ENCODE assay signal across 31 cellular contexts in the genomic region with DNA sequence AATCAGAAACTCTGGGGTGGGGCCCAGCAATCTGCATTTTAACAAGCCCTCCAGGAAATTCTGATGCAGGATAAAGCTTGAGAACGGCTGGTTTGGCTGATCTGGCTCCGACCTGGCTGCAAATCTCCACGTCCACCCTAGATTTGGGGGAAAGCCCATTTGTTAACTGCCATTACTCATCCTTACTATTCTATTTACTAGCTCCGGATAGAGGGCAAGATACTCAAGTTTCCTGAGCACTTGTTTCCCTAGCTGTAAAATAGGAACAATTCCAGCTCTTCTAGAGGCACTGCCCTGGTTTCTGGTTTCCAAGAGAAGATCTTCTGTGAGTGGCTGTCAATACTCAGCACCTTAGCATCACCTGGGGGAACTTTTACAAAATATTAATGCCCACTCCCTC. TPM values are rescaled to one million over a fixed set of nuclear protein-coding genes. Genes with fewer than 3 reads are reported as not detected.
DNase-seq lines count a peak whose midpoint lies in the region; ATAC-seq and TF ChIP-seq lines count a peak whose summit lies in the region.
"Had no signal": no experiment of that assay in that cellular context is flagged by ENCODE, and none has a peak within 500 bp of the region (broad histone marks: within the 10 kb centered on the region; RNA-seq: fewer than 3 reads in every experiment).

No MANE protein-coding gene starts in this region.

- intact Hi-C loops in dorsolateral prefrontal cortex (cut with DNase I), result no loop called here
- intact Hi-C loops in tibial artery (cut with DNase I; ENCODE audit: low total_unique reads), result no loop called here

- no peaks in the 10 kb centered on the region for H4K20me1 ChIP-seq in GM23248 (ENCODE audit: insufficient read depth)

- no peaks in the 10 kb centered on the region for H3K27me3 ChIP-seq in GM23248 (replicated peaks; ENCODE audit: insufficient read depth)
- no peaks in the 10 kb centered on the region for H3K27me3 ChIP-seq in dorsolateral prefrontal cortex
- H3K27me3 ChIP-seq in tibial artery, result no peaks in the 10 kb centered on the region
- H3K27me3 ChIP-seq: Peyer's patch had no signal

- no peaks in the 10 kb centered on the region for H3K9me3 Mint-ChIP-seq in nephron progenitor cell
- H3K9me3 Mint-ChIP-seq: activated naive CD8-positive, alpha-beta T cell treated with anti-CD3 and anti-CD28 coated beads, Interleukin-2, amount 10 ng/mL, durations not matched to agents 7 days and 5 days; central memory CD8-positive, alpha-beta T cell; naive thymus-derived CD8-positive, alpha-beta T cell; stimulated activated naive B cell treated with anti-CD40 and anti-IgM and Interleukin-4, amounts not matched to agents 10 μg/mL and 1 μg/mL and 100 μg/mL, for 72 hours had no signal

- H3K9ac ChIP-seq in GM23248, result no peak overlapping the region

- no peak overlapping the region for H3K4me3 Mint-ChIP-seq in nephron progenitor cell
- H3K4me3 Mint-ChIP-seq: activated CD8-positive, alpha-beta memory T cell treated with anti-CD3 and anti-CD28 coated beads, Interleukin-2, amount 10 ng/mL, durations not matched to agents 7 days and 5 days; activated naive CD8-positive, alpha-beta T cell treated with anti-CD3 and anti-CD28 coated beads, Interleukin-2, amount 10 ng/mL, durations not matched to agents 7 days and 5 days; central memory CD8-positive, alpha-beta T cell; naive thymus-derived CD8-positive, alpha-beta T cell; stimulated activated naive B cell treated with anti-CD40 and anti-IgM and Interleukin-4, amounts not matched to agents 10 μg/mL and 1 μg/mL and 100 μg/mL, for 72 hours had no signal

- no peaks in the 10 kb centered on the region for H3K36me3 Mint-ChIP-seq in nephron progenitor cell (ENCODE audit: low read depth)
- H3K36me3 Mint-ChIP-seq: activated CD8-positive, alpha-beta memory T cell treated with anti-CD3 and anti-CD28 coated beads, Interleukin-2, amount 10 ng/mL, durations not matched to agents 7 days and 5 days; activated naive CD8-positive, alpha-beta T cell treated with anti-CD3 and anti-CD28 coated beads, Interleukin-2, amount 10 ng/mL, durations not matched to agents 7 days and 5 days; naive thymus-derived CD8-positive, alpha-beta T cell; stimulated activated naive B cell treated with anti-CD40 and anti-IgM and Interleukin-4, amounts not matched to agents 10 μg/mL and 1 μg/mL and 100 μg/mL, for 72 hours had no signal

- peak overlapping the region; percentile 43 for H3K27ac Mint-ChIP-seq in nephron progenitor cell
- H3K27ac Mint-ChIP-seq: activated CD8-positive, alpha-beta memory T cell treated with anti-CD3 and anti-CD28 coated beads, Interleukin-2, amount 10 ng/mL, durations not matched to agents 7 days and 5 days; activated naive CD8-positive, alpha-beta T cell treated with anti-CD3 and anti-CD28 coated beads, Interleukin-2, amount 10 ng/mL, durations not matched to agents 7 days and 5 days; naive thymus-derived CD8-positive, alpha-beta T cell; stimulated activated naive B cell treated with anti-CD40 and anti-IgM and Interleukin-4, amounts not matched to agents 10 μg/mL and 1 μg/mL and 100 μg/mL, for 72 hours had no signal

- no peaks in the 10 kb centered on the region for H3K9me2 ChIP-seq in GM23248 (ENCODE audit: insufficient read depth)

- no peaks in the 10 kb centered on the region for H3K79me2 ChIP-seq in GM23248 (ENCODE audit: insufficient read depth)

- in situ Hi-C loops in GM23248 (cut with MboI), result no loop called here

- no peak for ATAC-seq in HG03521 (IDR thresholded peaks at IDR 0.05; ENCODE audit: unreplicated experiment)
- ATAC-seq: activated CD4-positive, CD25-positive, alpha-beta regulatory T cell treated with anti-CD3 and anti-CD28 coated beads, Interleukin-2, amount 50 U/mL, for 24 hours; activated CD8-positive, alpha-beta memory T cell treated with anti-CD3 and anti-CD28 coated beads, Interleukin-2, amount 10 ng/mL, durations not matched to agents 7 days and 5 days; lower lobe of right lung; naive thymus-derived CD8-positive, alpha-beta T cell; stimulated activated naive B cell treated with anti-CD40 and anti-IgM and Interleukin-4, amounts not matched to agents 10 μg/mL and 1 μg/mL and 100 μg/mL, for 72 hours had no signal

- no peaks in the 10 kb centered on the region for H3F3A ChIP-seq in GM23248 (ENCODE audit: insufficient read depth)

- no peak for TF ChIP-seq CTCF in dorsolateral prefrontal cortex (IDR thresholded peaks at IDR 0.05 in 54 of 56, conservative IDR thresholded peaks at IDR 0.05 in 2 of 56; ENCODE audit: low read depth in 1 of 56, partially characterized antibody in 56 of 56)
- TF ChIP-seq CTCF in nephron progenitor cell (IDR thresholded peaks at IDR 0.05), result no peak
- TF ChIP-seq CTCF in tibial artery (IDR thresholded peaks at IDR 0.05), result no peak

- H2AFZ ChIP-seq in GM23248, result no peak overlapping the region

- 18 to 22% methylated on average over 4 of the region's 4 CpGs for WGBS in GM23248 (ENCODE audit: low coverage in 1 of 2, low lambda C conversion rate in 2 of 2, missing lambda C conversion rate in 2 of 2), 2 experiments

- H3K27ac ChIP-seq in GM23248 (peak overlapping the region; percentile 17; the same call in 1 of the 2 replicates), dorsolateral prefrontal cortex (peak overlapping the region in 52 of 59 donors; percentile 1 to 100 (median 94)), tibial artery (peak overlapping the region; percentile 17 to 55)
- H3K27ac ChIP-seq: C4-2B, lower lobe of right lung, Peyer's patch, prostate gland had no signal

- H3K9me3 ChIP-seq in GM23248 (ENCODE audit: low read depth), result no peaks in the 10 kb centered on the region
- H3K9me3 ChIP-seq in tibial artery, result no peaks in the 10 kb centered on the region
- H3K9me3 ChIP-seq: Caco-2, lower lobe of right lung, Peyer's patch, prostate gland had no signal

- peaks cover 61% of the 10 kb centered on the region for H3K4me1 Mint-ChIP-seq in nephron progenitor cell
- H3K4me1 Mint-ChIP-seq: activated CD8-positive, alpha-beta memory T cell treated with anti-CD3 and anti-CD28 coated beads, Interleukin-2, amount 10 ng/mL, durations not matched to agents 7 days and 5 days; activated naive CD8-positive, alpha-beta T cell treated with anti-CD3 and anti-CD28 coated beads, Interleukin-2, amount 10 ng/mL, durations not matched to agents 7 days and 5 days; central memory CD8-positive, alpha-beta T cell had no signal

- H3K36me3 ChIP-seq in GM23248 (ENCODE audit: low read depth) (no peaks in the 10 kb centered on the region), tibial artery (no peaks in the 10 kb centered on the region)
- H3K36me3 ChIP-seq: lower lobe of right lung, Peyer's patch, prostate gland had no signal

- H3K27me3 Mint-ChIP-seq in nephron progenitor cell (ENCODE audit: low read depth, poor library complexity), result no peaks in the 10 kb centered on the region
- H3K27me3 Mint-ChIP-seq: activated CD8-positive, alpha-beta memory T cell treated with anti-CD3 and anti-CD28 coated beads, Interleukin-2, amount 10 ng/mL, durations not matched to agents 7 days and 5 days had no signal

- DNase-seq in GM23248 (peak; percentile 62), dorsolateral prefrontal cortex (no peak), nephron progenitor cell (no peak), tibial artery (no peak), islet precursor cell (no peak), GOT3 (lab: John Stamatoyannopoulos, UW) (no peak)
- DNase-seq: activated CD4-positive, alpha-beta T cell treated with anti-CD3 and anti-CD28 coated beads, Interleukin-2, amount 50 U/mL, for 4 hours; activated CD8-positive, alpha-beta memory T cell treated with anti-CD3 and anti-CD28 coated beads, Interleukin-2, amount 10 ng/mL, durations not matched to agents 7 days and 5 days; activated gamma-delta T cell treated with Interleukin-2 at 50 U/mL for 16 hours; activated naive CD8-positive, alpha-beta T cell treated with anti-CD3 and anti-CD28 coated beads, Interleukin-2, amount 10 ng/mL, durations not matched to agents 7 days and 5 days; activated T-cell treated with anti-CD3 and anti-CD28 coated beads, Interleukin-2, amount 50 U/mL, for 48 hours; Caco-2; DMS79; GDM1; head of caudate nucleus; lower lobe of right lung; midbrain; MV-4-11; naive thymus-derived CD8-positive, alpha-beta T cell; NCI-H1436 treated with DMSO at 0.1 percent for 48 hours; NCI-H748 treated with DMSO at 0.1 percent for 48 hours; nucleus accumbens; Peyer's patch; SHP77; stimulated activated naive B cell treated with anti-CD40 and anti-IgM and Interleukin-4, amounts not matched to agents 10 μg/mL and 1 μg/mL and 100 μg/mL, for 72 hours; T-helper 2 cell had no signal

- H3K4me2 ChIP-seq in GM23248 (ENCODE audit: unreplicated experiment), result peak overlapping the region; percentile 61

- H3K4me1 ChIP-seq in GM23248 (ENCODE audit: insufficient read depth), result peaks cover 17% of the 10 kb centered on the region
- H3K4me1 ChIP-seq in tibial artery, result peaks cover 7 to 93% (median 51%) of the 10 kb centered on the region in 4 donors
- H3K4me1 ChIP-seq: Caco-2, prostate gland had no signal

- H3K4me3 ChIP-seq in GM23248 (no peak overlapping the region), dorsolateral prefrontal cortex (no peak overlapping the region), tibial artery (no peak overlapping the region)
- H3K4me3 ChIP-seq: lower lobe of right lung, Peyer's patch, prostate gland had no signal

RNA-seq across cellular contexts. Expression of a gene that starts 44.4 kb away (rescaled TPM):
- total RNA-seq in GM23248 (2014; rRNA removed; shearing (Covaris generic)), result 5.1 and 5.6 TPM in 2 replicates
- 1.8 and 2.0 TPM in 2 replicates for polyA plus RNA-seq in GM23248 (2016; fragmentation: Nextera tagmentation; extraction: Ambion mirVana)
- 100 to 1,000 TPM in 95 of 120 experiments, 10 to 100 TPM in 25; 43.8 to 450 (median 152) TPM for total RNA-seq in dorsolateral prefrontal cortex
- total RNA-seq: activated CD8-positive, alpha-beta memory T cell treated with anti-CD3 and anti-CD28 coated beads, Interleukin-2, amount 10 ng/mL, durations not matched to agents 7 days and 5 days; activated naive CD8-positive, alpha-beta T cell treated with anti-CD3 and anti-CD28 coated beads, Interleukin-2, amount 10 ng/mL, durations not matched to agents 7 days and 5 days; Caco-2; naive thymus-derived CD8-positive, alpha-beta T cell had no signal
- polyA plus RNA-seq: naive thymus-derived CD8-positive, alpha-beta T cell had no signal

Comparison
In these comparisons a context has a peak if more than half of its experiments do, and no peak if none do; other contexts are left out.
1. H3K27ac ChIP-seq: peak in every context shown above with its lines; median percentile 94 in dorsolateral prefrontal cortex; 36 in tibial artery; 17 in GM23248.